ENCODE assay signal across 12 cellular contexts in genomic region chr17:1626333-1626732, GRCh38. TPM values are rescaled to one million over a fixed set of nuclear protein-coding genes. Genes with fewer than 3 reads are reported as not detected.
DNase-seq lines count a peak whose midpoint lies in the region; ATAC-seq, FAIRE-seq and TF ChIP-seq lines count a peak whose summit lies in the region.
"Had no signal": no experiment of that assay in that cellular context is flagged by ENCODE, and none has a peak within 500 bp of the region (broad histone marks: within the 10 kb centered on the region; RNA-seq: fewer than 3 reads in every experiment).

No MANE protein-coding gene starts in this region.

- 32% methylated on average over 3 of the region's 3 CpGs for WGBS in hepatocyte (ENCODE audit: low lambda C conversion rate, missing lambda C conversion rate)
- 76 to 80% methylated on average over 3 of the region's 3 CpGs for whole genome bisulfite sequencing in sigmoid colon, 2 donors

- peaks cover 16 to 24% (median 24%) of the 10 kb centered on the region in 3 donors for H3K4me1 Mint-ChIP-seq in T-cell

- H3K27ac ChIP-seq in DOHH2 (ENCODE audit: low read depth, low read length): peak overlapping the region; percentile 92
- peak overlapping the region; percentile 44 for H3K27ac ChIP-seq in hepatocyte
- peak overlapping the region in 3 of 4 donors; percentile 29 to 92 (median 37) for H3K27ac ChIP-seq in sigmoid colon

- peaks cover 59% of the 10 kb centered on the region for H3K36me3 ChIP-seq in DOHH2 (ENCODE audit: control insufficient read depth, low read length)
- H3K36me3 ChIP-seq in hepatocyte (replicated peaks; ENCODE audit: insufficient read depth, low read depth): no peaks in the 10 kb centered on the region
- no peaks in the 10 kb centered on the region for H3K36me3 ChIP-seq in sigmoid colon

- H3K27me3 Mint-ChIP-seq in T-cell: peaks cover 0 to 7% of the 10 kb centered on the region in 2 donors

- no peaks in the 10 kb centered on the region for H3K36me3 Mint-ChIP-seq in T-cell

- H3K4me2 ChIP-seq in DOHH2 (ENCODE audit: low read length): peak overlapping the region; percentile 85
- peak overlapping the region; percentile 89 for H3K4me2 ChIP-seq in hepatocyte

- FAIRE-seq in urothelium cell line (lab: Jason Lieb, UNC): no peak
- FAIRE-seq: HTR-8/SVneo had no signal

- no peak for DNase-seq in T-cell
- peak; percentile 16 for DNase-seq in hepatocyte (ENCODE audit: low spot score)
- no peak for DNase-seq in sigmoid colon
- no peak for DNase-seq in iPS-NIHi11 (ENCODE audit: low spot score)
- no peak for DNase-seq in urothelium cell line (ENCODE audit: low spot score)
- DNase-seq: effector CD8-positive, alpha-beta T cell had no signal

- H3K4me3 ChIP-seq in DOHH2 (ENCODE audit: low read length): peak overlapping the region; percentile 94
- H3K4me3 ChIP-seq in hepatocyte: no peak overlapping the region
- no peak overlapping the region for H3K4me3 ChIP-seq in sigmoid colon

- H3K9me3 Mint-ChIP-seq in T-cell: no peaks in the 10 kb centered on the region

- CTCF ChIA-PET in T-cell (lab: Charles Lee): interaction anchor here in 1 of 2 donors (0.7 kb wide), 1 partner anchor 244 kb away, joined by 4 read pairs; no protein-coding TSS in a partner anchor

- no peak for TF ChIP-seq POLR2A in sigmoid colon (IDR thresholded peaks at IDR 0.05)

- POLR2A ChIA-PET in T-cell (lab: Charles Lee): no interaction called here

- no peak overlapping the region for H2AFZ ChIP-seq in hepatocyte

- H3K27me3 ChIP-seq in DOHH2 (ENCODE audit: control insufficient read depth, low read length) (no peaks in the 10 kb centered on the region), hepatocyte (peaks cover 8% of the 10 kb centered on the region), sigmoid colon (no peaks in the 10 kb centered on the region)

- H3F3A ChIP-seq in DOHH2 (ENCODE audit: control insufficient read depth, insufficient read depth): peaks cover 11% of the 10 kb centered on the region

- no peak for TF ChIP-seq CTCF in DOHH2 (IDR thresholded peaks at IDR 0.05; ENCODE audit: low read depth, low read length, poor library complexity, severe bottlenecking)
- no peak for TF ChIP-seq CTCF in hepatocyte (IDR thresholded peaks at IDR 0.05; ENCODE audit: poor library complexity)
- no peak for TF ChIP-seq CTCF in sigmoid colon (IDR thresholded peaks at IDR 0.05)

- intact Hi-C loops in sigmoid colon (cut with DNase I): loop anchor here (10.0 kb wide), 1 partner anchor 262 kb away; no protein-coding TSS in a partner anchor

- H3K4me1 ChIP-seq in DOHH2 (ENCODE audit: control insufficient read depth, low read length): peaks cover 47% of the 10 kb centered on the region
- peaks cover 24% of the 10 kb centered on the region for H3K4me1 ChIP-seq in hepatocyte (ENCODE audit: insufficient read depth)
- H3K4me1 ChIP-seq in sigmoid colon: peaks cover 0 to 30% (median 20%) of the 10 kb centered on the region in 4 donors

- no peak for TF ChIP-seq EP300 in sigmoid colon (IDR thresholded peaks at IDR 0.05)

- H3K27ac Mint-ChIP-seq in T-cell: peak overlapping the region in 1 of 2 donors; percentile 8

- no peaks in the 10 kb centered on the region for H3K9me2 ChIP-seq in DOHH2 (replicated peaks; ENCODE audit: control insufficient read depth, low read length)
- H3K9me2 ChIP-seq in hepatocyte (replicated peaks; ENCODE audit: insufficient read depth): no peaks in the 10 kb centered on the region

- no peaks in the 10 kb centered on the region for H3K9me3 ChIP-seq in DOHH2 (ENCODE audit: control insufficient read depth, insufficient read depth, low read length)
- H3K9me3 ChIP-seq in hepatocyte (ENCODE audit: low read depth): no peaks in the 10 kb centered on the region
- no peaks in the 10 kb centered on the region for H3K9me3 ChIP-seq in sigmoid colon

- ATAC-seq in T-cell (replicated peaks in 1 of 4): no peak
- ATAC-seq in GM21526 (IDR thresholded peaks at IDR 0.05; ENCODE audit: low FRiP score, unreplicated experiment): no peak
- no peak for ATAC-seq in GM18861 (IDR thresholded peaks at IDR 0.05; ENCODE audit: unreplicated experiment)
- ATAC-seq: left colon had no signal

- peak overlapping the region in 2 of 3 donors; percentile 83 to 92 for H3K4me3 Mint-ChIP-seq in T-cell

- H3K79me2 ChIP-seq in DOHH2 (ENCODE audit: control insufficient read depth, low read length) (peaks cover 68% of the 10 kb centered on the region), hepatocyte (no peaks in the 10 kb centered on the region)

- H4K20me1 ChIP-seq in DOHH2 (ENCODE audit: control insufficient read depth, insufficient read depth, low read depth, low read length) (no peaks in the 10 kb centered on the region), hepatocyte (ENCODE audit: insufficient read depth, poor library complexity, severe bottlenecking) (no peaks in the 10 kb centered on the region)

RNA-seq across cellular contexts. Expression of gene SLC43A2, which starts 2.3 kb away (rescaled TPM):
- total RNA-seq in T-cell (10 to 100 TPM in 1 of 5 donors, 1 to 10 TPM in 4; 3.8 to 14.7 (median 7.8) TPM), hepatocyte (6.0 and 6.1 TPM in 2 replicates), sigmoid colon (1 to 10 TPM; 7.1 to 9.2 (median 7.9) TPM)
- polyA plus RNA-seq in hepatocyte (9.8 and 10.2 TPM in 2 replicates), sigmoid colon (10 to 100 TPM in 1 of 3 donors, 1 to 10 TPM in 2; 2.4 to 16.5 (median 4.4) TPM)

RNA-seq across cellular contexts. Expression of gene SCARF1, which starts 19.2 kb away (rescaled TPM):
- 1 to 10 TPM in 4 of 5 donors, under 1 TPM in 1; 0.83 to 2.0 (median 1.5) TPM for total RNA-seq in T-cell
- total RNA-seq in hepatocyte: 0.93 and 1.2 TPM in 2 replicates
- 1.0 and 2.0 TPM in 2 replicates for polyA plus RNA-seq in hepatocyte
- 10 to 100 TPM in 1 of 4 donors, 1 to 10 TPM in 3; 4.3 to 10.2 (median 5.9) TPM for total RNA-seq in sigmoid colon
- 1 to 10 TPM; 2.1 to 7.5 (median 2.4) TPM for polyA plus RNA-seq in sigmoid colon
- total RNA-seq: NCI-H460 had no signal

RNA-seq across cellular contexts. Expression of gene RILP, which starts 23.3 kb away (rescaled TPM):
- total RNA-seq in T-cell (1 to 10 TPM; 1.2 to 2.9 (median 2.0) TPM), hepatocyte (10.3 and 13.7 TPM in 2 replicates), sigmoid colon (10 to 100 TPM; 13.6 to 33.0 (median 19.0) TPM)
- polyA plus RNA-seq in hepatocyte (9.9 and 11.1 TPM in 2 replicates), sigmoid colon (10 to 100 TPM; 28.5 to 40.5 (median 37.8) TPM)

RNA-seq across cellular contexts. Expression of gene PRPF8, which starts 58.3 kb away (rescaled TPM):
- total RNA-seq in T-cell (100 to 1,000 TPM; 387 to 543 (median 409) TPM), hepatocyte (100 and 107 TPM in 2 replicates), sigmoid colon (100 to 1,000 TPM; 115 to 155 (median 125) TPM)
- polyA plus RNA-seq in hepatocyte (119 and 125 TPM in 2 replicates), sigmoid colon (10 to 100 TPM; 25.9 to 92.8 (median 34.2) TPM)

Comparison
In these comparisons a context has a peak if more than half of its experiments do, and no peak if none do; other contexts are left out.
1. H3K27ac ChIP-seq: peak in every context shown above with its lines; median percentile 92 in DOHH2; 44 in hepatocyte; 37 in sigmoid colon.